16 cellular contexts compared by ENCODE assay signal in genomic region chr14:67429651-67430205, GRCh38. TPM values are rescaled to one million over a fixed set of nuclear protein-coding genes. Genes with fewer than 3 reads are reported as not detected.
"Had no signal": no experiment of that assay in that cellular context is flagged by ENCODE, and none has a peak within 500 bp of the region (broad histone marks: within the 10 kb centered on the region; RNA-seq: fewer than 3 reads in every experiment).

No MANE protein-coding gene starts in this region.

- H3K4me3 ChIP-seq: esophagus muscularis mucosa, heart left ventricle, left lung, mucosa of descending colon, right atrium auricular region, tibial nerve had no signal

- H3K27ac ChIP-seq: esophagus muscularis mucosa, heart left ventricle, left lung, right atrium auricular region, tibial nerve had no signal

- FAIRE-seq: bronchial epithelial cell, islet of Langerhans, small intestine had no signal

- DNase-seq: activated CD4-positive, CD25-positive, alpha-beta regulatory T cell treated with anti-CD3 and anti-CD28 coated beads, Interleukin-2, amount 50 U/mL, for 72 hours; activated CD8-positive, alpha-beta memory T cell treated with anti-CD3 and anti-CD28 coated beads, Interleukin-2, amount 50 U/mL, for 48 hours; activated CD8-positive, alpha-beta T cell treated with anti-CD3 and anti-CD28 coated beads for 36 hours; activated naive CD8-positive, alpha-beta T cell treated with anti-CD3 and anti-CD28 coated beads, Interleukin-2, amount 10 ng/mL, durations not matched to agents 7 days and 5 days; aorta; foreskin melanocyte; heart left ventricle; left lung; mucosa of descending colon; natural killer cell; small intestine had no signal

- ATAC-seq: activated CD8-positive, alpha-beta T cell treated with anti-CD3 and anti-CD28 coated beads for 36 hours; heart left ventricle; left lung; mucosa of descending colon; natural killer cell had no signal

- H3K27me3 ChIP-seq: right atrium auricular region had no signal

- H3K9me3 ChIP-seq: esophagus muscularis mucosa, heart left ventricle, left lung, mucosa of descending colon, right atrium auricular region, tibial nerve had no signal

- H3K36me3 ChIP-seq: esophagus muscularis mucosa, heart left ventricle, left lung, right atrium auricular region, tibial nerve had no signal

RNA-seq across cellular contexts. Expression of gene PLEK2, which starts 17.8 kb away (rescaled TPM):
- total RNA-seq: natural killer cell had no signal
